In the genomic region with DNA sequence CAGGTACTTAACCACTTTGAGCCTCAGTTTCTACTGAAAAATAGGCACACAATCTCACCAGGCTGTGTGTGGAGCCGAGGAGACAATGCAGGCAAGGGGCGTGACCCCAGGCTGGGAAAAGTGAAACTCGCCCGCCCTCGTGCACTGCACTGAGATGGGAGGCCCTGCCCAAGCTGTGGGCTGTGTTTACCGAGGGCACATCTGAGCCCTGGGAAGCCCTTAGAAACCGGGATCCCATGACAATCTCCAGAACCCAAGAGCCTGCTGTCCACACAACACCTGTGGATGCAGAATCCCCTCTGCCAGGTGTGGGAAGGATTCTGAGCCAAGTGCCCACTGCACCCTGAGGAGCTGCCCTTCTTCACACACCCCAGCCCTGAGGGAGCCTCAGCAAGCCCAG, we compare ENCODE assay signal across 10 cellular contexts.
"Had no signal": no experiment of that assay in that cellular context is flagged by ENCODE, and none has a peak within 500 bp of the region (broad histone marks: within the 10 kb centered on the region; RNA-seq: fewer than 3 reads in every experiment).

No MANE protein-coding gene starts in this region.

- ATAC-seq: foreskin keratinocyte, left lobe of liver had no signal

- H3K9me3 ChIP-seq: ascending aorta, tibial artery had no signal

- DNase-seq: activated CD4-positive, alpha-beta T cell treated with anti-CD3 and anti-CD28 coated beads, Interleukin-2, amount 50 U/mL, for 1 hour; activated T-cell treated with anti-CD3 and anti-CD28 coated beads, Interleukin-2, amount 50 U/mL, for 48 hours; foreskin keratinocyte; mesenchymal stem cell; nephron progenitor cell; stimulated activated CD4-positive, alpha-beta T cell treated with anti-CD3 and anti-CD28 coated beads, Interleukin-15, amount 100 ng/mL, for 24 hours; stimulated activated CD4-positive, alpha-beta T cell treated with anti-CD3 and anti-CD28 coated beads, Interleukin-4, amount 100 ng/mL, for 24 hours had no signal

- H3K27ac ChIP-seq: ascending aorta, foreskin keratinocyte, tibial artery had no signal

- H3K4me3 ChIP-seq: ascending aorta, tibial artery had no signal

- H3K27me3 ChIP-seq: ascending aorta, foreskin keratinocyte, tibial artery had no signal

- H3K4me1 ChIP-seq: ascending aorta, foreskin keratinocyte, tibial artery had no signal

- H3K36me3 ChIP-seq: ascending aorta, tibial artery had no signal
